Comparison of ENCODE assay signal across 1 cellular context in the genomic region with DNA sequence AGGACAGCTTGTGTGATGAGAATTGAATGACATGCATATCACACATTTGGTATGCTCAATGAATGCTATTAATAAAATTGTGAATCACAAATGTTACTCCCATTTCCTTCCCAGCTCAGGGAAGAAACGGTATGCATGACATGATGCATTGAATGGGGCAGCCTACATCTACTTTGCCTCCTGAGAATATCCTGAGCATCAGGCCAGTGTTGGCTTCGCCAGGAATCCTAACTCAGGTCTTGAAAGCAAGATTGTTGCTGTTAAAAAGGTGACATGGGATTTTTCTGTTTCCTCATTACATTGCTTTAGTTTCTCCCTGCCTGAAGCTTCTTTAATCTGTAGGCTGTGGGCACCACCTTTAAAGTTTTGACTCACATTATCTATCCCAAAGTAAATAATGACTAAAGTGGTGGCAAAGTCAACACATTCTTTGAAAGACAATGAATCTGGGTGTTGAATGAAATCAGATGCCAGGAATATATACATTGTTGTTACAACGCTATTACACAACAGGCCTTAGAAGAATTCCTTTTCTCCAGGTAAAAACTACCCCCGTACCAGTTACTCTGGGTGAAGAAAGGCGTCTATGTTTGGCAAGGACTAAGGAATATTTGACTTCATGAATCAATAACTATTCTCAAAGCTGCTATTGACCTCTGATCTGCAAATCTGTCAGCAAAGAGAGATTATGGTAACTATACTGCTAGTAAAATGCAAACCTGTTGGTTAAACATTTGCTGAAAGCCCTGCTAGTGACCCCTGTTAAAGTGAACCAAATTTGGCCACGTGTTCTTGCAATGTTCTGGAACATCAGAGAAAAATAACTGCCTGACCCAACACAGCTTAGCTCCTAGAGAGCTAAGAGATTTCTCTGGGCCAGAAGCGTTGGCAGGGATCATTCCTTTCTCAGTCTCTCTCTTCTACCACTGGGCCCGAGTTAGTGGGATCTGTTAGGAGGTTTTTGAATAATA.
TF ChIP-seq lines count a peak whose summit lies in the region.

No MANE protein-coding gene starts in this region.

TF ChIP-seq in HepG2, 621 proteins besides CTCF, POLR2A, EP300 and RAD21 (continued from another document and continues in another):
- TF ChIP-seq, protein P1, sequence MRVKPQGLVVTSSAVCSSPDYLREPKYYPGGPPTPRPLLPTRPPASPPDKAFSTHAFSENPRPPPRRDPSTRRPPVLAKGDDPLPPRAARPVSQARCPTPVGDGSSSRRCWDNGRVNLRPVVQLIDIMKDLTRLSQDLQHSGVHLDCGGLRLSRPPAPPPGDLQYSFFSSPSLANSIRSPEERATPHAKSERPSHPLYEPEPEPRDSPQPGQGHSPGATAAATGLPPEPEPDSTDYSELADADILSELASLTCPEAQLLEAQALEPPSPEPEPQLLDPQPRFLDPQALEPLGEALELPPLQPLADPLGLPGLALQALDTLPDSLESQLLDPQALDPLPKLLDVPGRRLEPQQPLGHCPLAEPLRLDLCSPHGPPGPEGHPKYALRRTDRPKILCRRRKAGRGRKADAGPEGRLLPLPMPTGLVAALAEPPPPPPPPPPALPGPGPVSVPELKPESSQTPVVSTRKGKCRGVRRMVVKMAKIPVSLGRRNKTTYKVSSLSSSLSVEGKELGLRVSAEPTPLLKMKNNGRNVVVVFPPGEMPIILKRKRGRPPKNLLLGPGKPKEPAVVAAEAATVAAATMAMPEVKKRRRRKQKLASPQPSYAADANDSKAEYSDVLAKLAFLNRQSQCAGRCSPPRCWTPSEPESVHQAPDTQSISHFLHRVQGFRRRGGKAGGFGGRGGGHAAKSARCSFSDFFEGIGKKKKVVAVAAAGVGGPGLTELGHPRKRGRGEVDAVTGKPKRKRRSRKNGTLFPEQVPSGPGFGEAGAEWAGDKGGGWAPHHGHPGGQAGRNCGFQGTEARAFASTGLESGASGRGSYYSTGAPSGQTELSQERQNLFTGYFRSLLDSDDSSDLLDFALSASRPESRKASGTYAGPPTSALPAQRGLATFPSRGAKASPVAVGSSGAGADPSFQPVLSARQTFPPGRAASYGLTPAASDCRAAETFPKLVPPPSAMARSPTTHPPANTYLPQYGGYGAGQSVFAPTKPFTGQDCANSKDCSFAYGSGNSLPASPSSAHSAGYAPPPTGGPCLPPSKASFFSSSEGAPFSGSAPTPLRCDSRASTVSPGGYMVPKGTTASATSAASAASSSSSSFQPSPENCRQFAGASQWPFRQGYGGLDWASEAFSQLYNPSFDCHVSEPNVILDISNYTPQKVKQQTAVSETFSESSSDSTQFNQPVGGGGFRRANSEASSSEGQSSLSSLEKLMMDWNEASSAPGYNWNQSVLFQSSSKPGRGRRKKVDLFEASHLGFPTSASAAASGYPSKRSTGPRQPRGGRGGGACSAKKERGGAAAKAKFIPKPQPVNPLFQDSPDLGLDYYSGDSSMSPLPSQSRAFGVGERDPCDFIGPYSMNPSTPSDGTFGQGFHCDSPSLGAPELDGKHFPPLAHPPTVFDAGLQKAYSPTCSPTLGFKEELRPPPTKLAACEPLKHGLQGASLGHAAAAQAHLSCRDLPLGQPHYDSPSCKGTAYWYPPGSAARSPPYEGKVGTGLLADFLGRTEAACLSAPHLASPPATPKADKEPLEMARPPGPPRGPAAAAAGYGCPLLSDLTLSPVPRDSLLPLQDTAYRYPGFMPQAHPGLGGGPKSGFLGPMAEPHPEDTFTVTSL (CRISPR knock-in tag; IDR thresholded peaks at IDR 0.05; ENCODE audit: borderline replicate concordance), result peak; percentile 94
- TF ChIP-seq, protein P2, sequence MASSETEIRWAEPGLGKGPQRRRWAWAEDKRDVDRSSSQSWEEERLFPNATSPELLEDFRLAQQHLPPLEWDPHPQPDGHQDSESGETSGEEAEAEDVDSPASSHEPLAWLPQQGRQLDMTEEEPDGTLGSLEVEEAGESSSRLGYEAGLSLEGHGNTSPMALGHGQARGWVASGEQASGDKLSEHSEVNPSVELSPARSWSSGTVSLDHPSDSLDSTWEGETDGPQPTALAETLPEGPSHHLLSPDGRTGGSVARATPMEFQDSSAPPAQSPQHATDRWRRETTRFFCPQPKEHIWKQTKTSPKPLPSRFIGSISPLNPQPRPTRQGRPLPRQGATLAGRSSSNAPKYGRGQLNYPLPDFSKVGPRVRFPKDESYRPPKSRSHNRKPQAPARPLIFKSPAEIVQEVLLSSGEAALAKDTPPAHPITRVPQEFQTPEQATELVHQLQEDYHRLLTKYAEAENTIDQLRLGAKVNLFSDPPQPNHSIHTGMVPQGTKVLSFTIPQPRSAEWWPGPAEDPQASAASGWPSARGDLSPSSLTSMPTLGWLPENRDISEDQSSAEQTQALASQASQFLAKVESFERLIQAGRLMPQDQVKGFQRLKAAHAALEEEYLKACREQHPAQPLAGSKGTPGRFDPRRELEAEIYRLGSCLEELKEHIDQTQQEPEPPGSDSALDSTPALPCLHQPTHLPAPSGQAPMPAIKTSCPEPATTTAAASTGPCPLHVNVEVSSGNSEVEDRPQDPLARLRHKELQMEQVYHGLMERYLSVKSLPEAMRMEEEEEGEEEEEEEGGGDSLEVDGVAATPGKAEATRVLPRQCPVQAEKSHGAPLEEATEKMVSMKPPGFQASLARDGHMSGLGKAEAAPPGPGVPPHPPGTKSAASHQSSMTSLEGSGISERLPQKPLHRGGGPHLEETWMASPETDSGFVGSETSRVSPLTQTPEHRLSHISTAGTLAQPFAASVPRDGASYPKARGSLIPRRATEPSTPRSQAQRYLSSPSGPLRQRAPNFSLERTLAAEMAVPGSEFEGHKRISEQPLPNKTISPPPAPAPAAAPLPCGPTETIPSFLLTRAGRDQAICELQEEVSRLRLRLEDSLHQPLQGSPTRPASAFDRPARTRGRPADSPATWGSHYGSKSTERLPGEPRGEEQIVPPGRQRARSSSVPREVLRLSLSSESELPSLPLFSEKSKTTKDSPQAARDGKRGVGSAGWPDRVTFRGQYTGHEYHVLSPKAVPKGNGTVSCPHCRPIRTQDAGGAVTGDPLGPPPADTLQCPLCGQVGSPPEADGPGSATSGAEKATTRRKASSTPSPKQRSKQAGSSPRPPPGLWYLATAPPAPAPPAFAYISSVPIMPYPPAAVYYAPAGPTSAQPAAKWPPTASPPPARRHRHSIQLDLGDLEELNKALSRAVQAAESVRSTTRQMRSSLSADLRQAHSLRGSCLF (CRISPR knock-in tag; IDR thresholded peaks at IDR 0.05; ENCODE audit: borderline replicate concordance), result 0 out of 2 replicates have a peak, but pooled peaks have one; percentile 30
- no peak for TF ChIP-seq ADNP (CRISPR knock-in tag; IDR thresholded peaks at IDR 0.05)
- no peak for TF ChIP-seq HOXA7 (CRISPR knock-in tag; IDR thresholded peaks at IDR 0.05)
- TF ChIP-seq AGO2 (optimal IDR thresholded peaks at IDR 0.05; ENCODE audit: low read depth, low read length), result no peak
- no peak; the same call in 1 of the 2 replicates for TF ChIP-seq KDM5A (IDR thresholded peaks at IDR 0.05; ENCODE audit: borderline replicate concordance, low read length)
- no peak for TF ChIP-seq ETV6 (CRISPR knock-in tag; conservative IDR thresholded peaks at IDR 0.05)
- peak; percentile 87 for TF ChIP-seq TARDBP (CRISPR knock-in tag; IDR thresholded peaks at IDR 0.05)
- peak; percentile 40 for TF ChIP-seq SATB2 (CRISPR knock-in tag; IDR thresholded peaks at IDR 0.05)
- TF ChIP-seq, protein P3, sequence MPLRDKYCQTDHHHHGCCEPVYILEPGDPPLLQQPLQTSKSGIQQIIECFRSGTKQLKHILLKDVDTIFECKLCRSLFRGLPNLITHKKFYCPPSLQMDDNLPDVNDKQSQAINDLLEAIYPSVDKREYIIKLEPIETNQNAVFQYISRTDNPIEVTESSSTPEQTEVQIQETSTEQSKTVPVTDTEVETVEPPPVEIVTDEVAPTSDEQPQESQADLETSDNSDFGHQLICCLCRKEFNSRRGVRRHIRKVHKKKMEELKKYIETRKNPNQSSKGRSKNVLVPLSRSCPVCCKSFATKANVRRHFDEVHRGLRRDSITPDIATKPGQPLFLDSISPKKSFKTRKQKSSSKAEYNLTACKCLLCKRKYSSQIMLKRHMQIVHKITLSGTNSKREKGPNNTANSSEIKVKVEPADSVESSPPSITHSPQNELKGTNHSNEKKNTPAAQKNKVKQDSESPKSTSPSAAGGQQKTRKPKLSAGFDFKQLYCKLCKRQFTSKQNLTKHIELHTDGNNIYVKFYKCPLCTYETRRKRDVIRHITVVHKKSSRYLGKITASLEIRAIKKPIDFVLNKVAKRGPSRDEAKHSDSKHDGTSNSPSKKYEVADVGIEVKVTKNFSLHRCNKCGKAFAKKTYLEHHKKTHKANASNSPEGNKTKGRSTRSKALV (CRISPR knock-in tag; IDR thresholded peaks at IDR 0.05), result no peak; the same call in 1 of the 2 replicates
- TF ChIP-seq, protein P4, sequence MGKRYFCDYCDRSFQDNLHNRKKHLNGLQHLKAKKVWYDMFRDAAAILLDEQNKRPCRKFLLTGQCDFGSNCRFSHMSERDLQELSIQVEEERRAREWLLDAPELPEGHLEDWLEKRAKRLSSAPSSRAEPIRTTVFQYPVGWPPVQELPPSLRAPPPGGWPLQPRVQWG (CRISPR knock-in tag; IDR thresholded peaks at IDR 0.05; ENCODE audit: borderline replicate concordance, low read depth), result no peak
- TF ChIP-seq PTBP1 (IDR thresholded peaks at IDR 0.05; ENCODE audit: low read depth, low read length, poor library complexity, severe bottlenecking), result no peak
- peak; percentile 68; the same call in 1 of the 2 replicates for TF ChIP-seq ZNF557 (CRISPR knock-in tag; IDR thresholded peaks at IDR 0.05)
- no peak for TF ChIP-seq SPEN (CRISPR knock-in tag; IDR thresholded peaks at IDR 0.05; ENCODE audit: low read depth)
- no peak for TF ChIP-seq CHD4 (IDR thresholded peaks at IDR 0.05; ENCODE audit: borderline replicate concordance, low read length)
- TF ChIP-seq KDM2A (CRISPR knock-in tag; IDR thresholded peaks at IDR 0.05; ENCODE audit: borderline replicate concordance, low read depth), result no peak
- TF ChIP-seq HHEX (CRISPR knock-in tag; IDR thresholded peaks at IDR 0.05), result peak; percentile 93
- no peak for TF ChIP-seq MAFG (CRISPR knock-in tag; IDR thresholded peaks at IDR 0.05)
- TF ChIP-seq, protein P5, sequence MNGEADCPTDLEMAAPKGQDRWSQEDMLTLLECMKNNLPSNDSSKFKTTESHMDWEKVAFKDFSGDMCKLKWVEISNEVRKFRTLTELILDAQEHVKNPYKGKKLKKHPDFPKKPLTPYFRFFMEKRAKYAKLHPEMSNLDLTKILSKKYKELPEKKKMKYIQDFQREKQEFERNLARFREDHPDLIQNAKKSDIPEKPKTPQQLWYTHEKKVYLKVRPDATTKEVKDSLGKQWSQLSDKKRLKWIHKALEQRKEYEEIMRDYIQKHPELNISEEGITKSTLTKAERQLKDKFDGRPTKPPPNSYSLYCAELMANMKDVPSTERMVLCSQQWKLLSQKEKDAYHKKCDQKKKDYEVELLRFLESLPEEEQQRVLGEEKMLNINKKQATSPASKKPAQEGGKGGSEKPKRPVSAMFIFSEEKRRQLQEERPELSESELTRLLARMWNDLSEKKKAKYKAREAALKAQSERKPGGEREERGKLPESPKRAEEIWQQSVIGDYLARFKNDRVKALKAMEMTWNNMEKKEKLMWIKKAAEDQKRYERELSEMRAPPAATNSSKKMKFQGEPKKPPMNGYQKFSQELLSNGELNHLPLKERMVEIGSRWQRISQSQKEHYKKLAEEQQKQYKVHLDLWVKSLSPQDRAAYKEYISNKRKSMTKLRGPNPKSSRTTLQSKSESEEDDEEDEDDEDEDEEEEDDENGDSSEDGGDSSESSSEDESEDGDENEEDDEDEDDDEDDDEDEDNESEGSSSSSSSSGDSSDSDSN (CRISPR knock-in tag; IDR thresholded peaks at IDR 0.05), result peak; percentile 34; the same call in 1 of the 2 replicates
- TF ChIP-seq CBFB (CRISPR knock-in tag; IDR thresholded peaks at IDR 0.05), result 0 out of 2 replicates have a peak, but pooled peaks have one; percentile 32
- TF ChIP-seq, protein P6, sequence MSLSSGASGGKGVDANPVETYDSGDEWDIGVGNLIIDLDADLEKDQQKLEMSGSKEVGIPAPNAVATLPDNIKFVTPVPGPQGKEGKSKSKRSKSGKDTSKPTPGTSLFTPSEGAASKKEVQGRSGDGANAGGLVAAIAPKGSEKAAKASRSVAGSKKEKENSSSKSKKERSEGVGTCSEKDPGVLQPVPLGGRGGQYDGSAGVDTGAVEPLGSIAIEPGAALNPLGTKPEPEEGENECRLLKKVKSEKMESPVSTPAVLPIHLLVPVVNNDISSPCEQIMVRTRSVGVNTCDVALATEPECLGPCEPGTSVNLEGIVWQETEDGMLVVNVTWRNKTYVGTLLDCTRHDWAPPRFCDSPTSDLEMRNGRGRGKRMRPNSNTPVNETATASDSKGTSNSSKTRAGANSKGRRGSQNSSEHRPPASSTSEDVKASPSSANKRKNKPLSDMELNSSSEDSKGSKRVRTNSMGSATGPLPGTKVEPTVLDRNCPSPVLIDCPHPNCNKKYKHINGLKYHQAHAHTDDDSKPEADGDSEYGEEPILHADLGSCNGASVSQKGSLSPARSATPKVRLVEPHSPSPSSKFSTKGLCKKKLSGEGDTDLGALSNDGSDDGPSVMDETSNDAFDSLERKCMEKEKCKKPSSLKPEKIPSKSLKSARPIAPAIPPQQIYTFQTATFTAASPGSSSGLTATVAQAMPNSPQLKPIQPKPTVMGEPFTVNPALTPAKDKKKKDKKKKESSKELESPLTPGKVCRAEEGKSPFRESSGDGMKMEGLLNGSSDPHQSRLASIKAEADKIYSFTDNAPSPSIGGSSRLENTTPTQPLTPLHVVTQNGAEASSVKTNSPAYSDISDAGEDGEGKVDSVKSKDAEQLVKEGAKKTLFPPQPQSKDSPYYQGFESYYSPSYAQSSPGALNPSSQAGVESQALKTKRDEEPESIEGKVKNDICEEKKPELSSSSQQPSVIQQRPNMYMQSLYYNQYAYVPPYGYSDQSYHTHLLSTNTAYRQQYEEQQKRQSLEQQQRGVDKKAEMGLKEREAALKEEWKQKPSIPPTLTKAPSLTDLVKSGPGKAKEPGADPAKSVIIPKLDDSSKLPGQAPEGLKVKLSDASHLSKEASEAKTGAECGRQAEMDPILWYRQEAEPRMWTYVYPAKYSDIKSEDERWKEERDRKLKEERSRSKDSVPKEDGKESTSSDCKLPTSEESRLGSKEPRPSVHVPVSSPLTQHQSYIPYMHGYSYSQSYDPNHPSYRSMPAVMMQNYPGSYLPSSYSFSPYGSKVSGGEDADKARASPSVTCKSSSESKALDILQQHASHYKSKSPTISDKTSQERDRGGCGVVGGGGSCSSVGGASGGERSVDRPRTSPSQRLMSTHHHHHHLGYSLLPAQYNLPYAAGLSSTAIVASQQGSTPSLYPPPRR (CRISPR knock-in tag; IDR thresholded peaks at IDR 0.05; ENCODE audit: borderline replicate concordance), result peak; percentile 98
- TF ChIP-seq ESRRA (CRISPR knock-in tag; IDR thresholded peaks at IDR 0.05; ENCODE audit: low read depth), result 0 out of 2 replicates have a peak, but pooled peaks have one; percentile 28
- TF ChIP-seq, protein P7, sequence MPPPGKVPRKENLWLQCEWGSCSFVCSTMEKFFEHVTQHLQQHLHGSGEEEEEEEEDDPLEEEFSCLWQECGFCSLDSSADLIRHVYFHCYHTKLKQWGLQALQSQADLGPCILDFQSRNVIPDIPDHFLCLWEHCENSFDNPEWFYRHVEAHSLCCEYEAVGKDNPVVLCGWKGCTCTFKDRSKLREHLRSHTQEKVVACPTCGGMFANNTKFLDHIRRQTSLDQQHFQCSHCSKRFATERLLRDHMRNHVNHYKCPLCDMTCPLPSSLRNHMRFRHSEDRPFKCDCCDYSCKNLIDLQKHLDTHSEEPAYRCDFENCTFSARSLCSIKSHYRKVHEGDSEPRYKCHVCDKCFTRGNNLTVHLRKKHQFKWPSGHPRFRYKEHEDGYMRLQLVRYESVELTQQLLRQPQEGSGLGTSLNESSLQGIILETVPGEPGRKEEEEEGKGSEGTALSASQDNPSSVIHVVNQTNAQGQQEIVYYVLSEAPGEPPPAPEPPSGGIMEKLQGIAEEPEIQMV (CRISPR knock-in tag; IDR thresholded peaks at IDR 0.05; ENCODE audit: low read depth), result 0 out of 2 replicates have a peak, but pooled peaks have one; percentile 54
- no peak for TF ChIP-seq ZNF382 (CRISPR knock-in tag; IDR thresholded peaks at IDR 0.05; ENCODE audit: borderline replicate concordance)
